In genomic region chr19:57818378-57818777, GRCh38 we compare ENCODE assay signal across 11 cellular contexts. TPM values are rescaled to one million over a fixed set of nuclear protein-coding genes. Genes with fewer than 3 reads are reported as not detected.
DNase-seq lines count a peak whose midpoint lies in the region; ATAC-seq and TF ChIP-seq lines count a peak whose summit lies in the region.
"Had no signal": no experiment of that assay in that cellular context is flagged by ENCODE, and none has a peak within 500 bp of the region (broad histone marks: within the 10 kb centered on the region; RNA-seq: fewer than 3 reads in every experiment).

No MANE protein-coding gene starts in this region.

- H3F3A ChIP-seq in SK-N-SH (replicated peaks; ENCODE audit: insufficient read depth), result no peaks in the 10 kb centered on the region

- no peaks in the 10 kb centered on the region for H3K27me3 Mint-ChIP-seq in activated T-helper 2 cell treated with anti-CD3 and anti-CD28 coated beads, Interferon-gamma antibody, Interleukin-2, Interleukin-4, amounts not matched to agents 10 μg/mL and 5 μg/mL and 100 μg/mL, durations not matched to agents 14 hours and 24 hours and 36 hours (ENCODE audit: low read depth)
- H3K27me3 Mint-ChIP-seq in nephron (ENCODE audit: low read depth), result no peaks in the 10 kb centered on the region

- intact Hi-C loops in activated T-helper 2 cell treated with anti-CD3 and anti-CD28 coated beads, Interferon-gamma antibody, Interleukin-2, Interleukin-4, amounts not matched to agents 10 μg/mL and 5 μg/mL and 100 μg/mL, durations not matched to agents 14 hours and 24 hours and 36 hours (cut with micrococcal nuclease), result loop anchor here (10.0 kb wide), 1 partner anchor 244 kb away; the partner anchor contains the start of gene ZNF416

- H3K4me2 ChIP-seq in SK-N-SH, result no peak overlapping the region

- H3K4me1 Mint-ChIP-seq in activated T-helper 2 cell treated with anti-CD3 and anti-CD28 coated beads, Interferon-gamma antibody, Interleukin-2, Interleukin-4, amounts not matched to agents 10 μg/mL and 5 μg/mL and 100 μg/mL, durations not matched to agents 14 hours and 24 hours and 36 hours (ENCODE audit: low read depth), result peaks cover 41% of the 10 kb centered on the region
- peaks cover 58% of the 10 kb centered on the region for H3K4me1 Mint-ChIP-seq in nephron

- H3K4me3 Mint-ChIP-seq in activated T-helper 2 cell treated with anti-CD3 and anti-CD28 coated beads, Interferon-gamma antibody, Interleukin-2, Interleukin-4, amounts not matched to agents 10 μg/mL and 5 μg/mL and 100 μg/mL, durations not matched to agents 14 hours and 24 hours and 36 hours (ENCODE audit: low read depth), result peak overlapping the region; percentile 66
- H3K4me3 Mint-ChIP-seq in nephron, result peak overlapping the region; percentile 94 to 99 (median 98)

- H3K9ac ChIP-seq in SK-N-SH (no peak overlapping the region), HUES48 (ENCODE audit: low read depth, low read length) (no peak overlapping the region)

- no peaks in the 10 kb centered on the region for H3K9me3 ChIP-seq in SK-N-SH
- no peaks in the 10 kb centered on the region for H3K9me3 ChIP-seq in HUES48 (ENCODE audit: control insufficient read depth, insufficient read depth, low read length)
- H3K9me3 ChIP-seq: esophagus muscularis mucosa, right atrium auricular region had no signal

- TF ChIP-seq EP300 in SK-N-SH (IDR thresholded peaks at IDR 0.05; ENCODE audit: borderline replicate concordance in 1 of 2, low read depth in 1 of 2, low read length in 1 of 2), result no peak

- H3K4me3 ChIP-seq in SK-N-SH (ENCODE audit: low read depth in 2 of 2, low read length in 1 of 2) (no peak overlapping the region), HUES48 (ENCODE audit: low read depth, low read length) (0 out of 2 replicates have a peak overlapping the region, but pooled peaks have one; percentile 100)

- H3K27ac Mint-ChIP-seq in activated T-helper 2 cell treated with anti-CD3 and anti-CD28 coated beads, Interferon-gamma antibody, Interleukin-2, Interleukin-4, amounts not matched to agents 10 μg/mL and 5 μg/mL and 100 μg/mL, durations not matched to agents 14 hours and 24 hours and 36 hours, result peak overlapping the region; percentile 52
- H3K27ac Mint-ChIP-seq in nephron, result peak overlapping the region; percentile 91 to 96 (median 93)

- POLR2A ChIA-PET in SK-N-SH (lab: Yijun Ruan, JAX), result no interaction called here

- no peaks in the 10 kb centered on the region for H3K36me3 ChIP-seq in SK-N-SH (replicated peaks in 1 of 2; ENCODE audit: control insufficient read depth in 1 of 2, insufficient read depth in 2 of 2, low read length in 1 of 2)
- H3K36me3 ChIP-seq in HUES48 (ENCODE audit: control insufficient read depth, insufficient read depth, low read length), result peaks cover 15% of the 10 kb centered on the region
- H3K36me3 ChIP-seq: right atrium auricular region had no signal

- no peaks in the 10 kb centered on the region for H3K9me2 ChIP-seq in SK-N-SH

- H3K27ac ChIP-seq in SK-N-SH (ENCODE audit: low read depth in 2 of 2, low read length in 1 of 2) (no peak overlapping the region), HUES48 (ENCODE audit: low read depth, low read length) (peak overlapping the region; percentile 93)

- peaks cover 54% of the 10 kb centered on the region for H3K79me2 ChIP-seq in SK-N-SH (ENCODE audit: insufficient read depth)

- ATAC-seq in SK-N-SH treated with all-trans-retinoic acid at 6 μM for 48 hours (no peak), HG02610 (IDR thresholded peaks at IDR 0.05; ENCODE audit: unreplicated experiment) (no peak)

- peaks cover 47% of the 10 kb centered on the region for H3K36me3 Mint-ChIP-seq in activated T-helper 2 cell treated with anti-CD3 and anti-CD28 coated beads, Interferon-gamma antibody, Interleukin-2, Interleukin-4, amounts not matched to agents 10 μg/mL and 5 μg/mL and 100 μg/mL, durations not matched to agents 14 hours and 24 hours and 36 hours (ENCODE audit: low read depth)
- H3K36me3 Mint-ChIP-seq in nephron (ENCODE audit: low read depth), result peaks cover 26% of the 10 kb centered on the region

- TF ChIP-seq CTCF in SK-N-SH (IDR thresholded peaks at IDR 0.05) (no peak), nephron (IDR thresholded peaks at IDR 0.05; ENCODE audit: unreplicated experiment in 3 of 3) (no peak)

- H2AFZ ChIP-seq in SK-N-SH (ENCODE audit: low read depth), result peak overlapping the region; percentile 95; the same call in 1 of the 2 replicates

- H4K20me1 ChIP-seq in SK-N-SH (ENCODE audit: insufficient read depth), result 0 out of 2 replicates have a peak, but pooled peaks cover 2% of the 10 kb centered on the region

- no peaks in the 10 kb centered on the region for H3K9me3 Mint-ChIP-seq in activated T-helper 2 cell treated with anti-CD3 and anti-CD28 coated beads, Interferon-gamma antibody, Interleukin-2, Interleukin-4, amounts not matched to agents 10 μg/mL and 5 μg/mL and 100 μg/mL, durations not matched to agents 14 hours and 24 hours and 36 hours
- peaks cover 2% of the 10 kb centered on the region for H3K9me3 Mint-ChIP-seq in nephron

- no peaks in the 10 kb centered on the region for H3K27me3 ChIP-seq in SK-N-SH (ENCODE audit: insufficient read depth)
- H3K27me3 ChIP-seq in HUES48 (ENCODE audit: control insufficient read depth, insufficient read depth, low read length), result no peaks in the 10 kb centered on the region
- H3K27me3 ChIP-seq: esophagus muscularis mucosa, right atrium auricular region had no signal

- no peak for TF ChIP-seq RAD21 in SK-N-SH (IDR thresholded peaks at IDR 0.05; ENCODE audit: low read length)

- peaks cover 0 to 13% of the 10 kb centered on the region in 2 experiments; a peak in 2 of 4 replicates for H3K4me1 ChIP-seq in SK-N-SH (ENCODE audit: control insufficient read depth in 1 of 2, insufficient read depth in 2 of 2, low read depth in 1 of 2, low read length in 1 of 2)
- H3K4me1 ChIP-seq in HUES48 (ENCODE audit: control insufficient read depth, insufficient read depth, low read length), result peaks cover 14% of the 10 kb centered on the region; the same call in 1 of the 2 replicates

- 94% methylated on average over 7 of the region's 7 CpGs for WGBS in SK-N-SH (ENCODE audit: low lambda C conversion rate)

- CTCF ChIA-PET in SK-N-SH (lab: Yijun Ruan, JAX), result interaction anchor here (0.9 kb wide), 1 partner anchor 98 kb away, joined by 3 read pairs; no protein-coding TSS in a partner anchor

- DNase-seq in SK-N-SH (no peak), ureter (ENCODE audit: low spot score) (no peak), GM19240 (ENCODE audit: insufficient read length, low spot score) (no peak)
- no peak for DNase-seq in activated T-helper 2 cell treated with anti-CD3 and anti-CD28 coated beads, Interferon-gamma antibody, Interleukin-2, Interleukin-4, amounts not matched to agents 10 μg/mL and 5 μg/mL and 100 μg/mL, durations not matched to agents 14 hours and 24 hours and 36 hours (ENCODE audit: low spot score)
- DNase-seq: cerebellar nuclear complex had no signal

TF ChIP-seq in SK-N-SH, 30 proteins besides CTCF, POLR2A, EP300 and RAD21:
- TF ChIP-seq YY1 (IDR thresholded peaks at IDR 0.05; ENCODE audit: low read depth), result no peak
- no peak for TF ChIP-seq TCF12 (IDR thresholded peaks at IDR 0.05)
- TF ChIP-seq MAX (IDR thresholded peaks at IDR 0.05; ENCODE audit: low read depth), result no peak

TF ChIP-seq in SK-N-SH treated with all-trans-retinoic acid at 6 μM for 48 hours, 23 proteins besides CTCF, POLR2A, EP300 and RAD21 (continues in another document):
- TF ChIP-seq OSR1 (CRISPR knock-in tag; IDR thresholded peaks at IDR 0.05), result no peak
- TF ChIP-seq RARB (CRISPR knock-in tag; IDR thresholded peaks at IDR 0.05), result no peak
- TF ChIP-seq ISL1 (CRISPR knock-in tag; IDR thresholded peaks at IDR 0.05), result no peak
- no peak for TF ChIP-seq POU6F1 (CRISPR knock-in tag; IDR thresholded peaks at IDR 0.05; ENCODE audit: borderline replicate concordance, low read depth)
- TF ChIP-seq ZC3H10 (CRISPR knock-in tag; IDR thresholded peaks at IDR 0.05), result no peak

RNA-seq across cellular contexts. Expression of gene ZNF552, which starts 3.7 kb away (rescaled TPM):
- 3.2 and 4.4 TPM in 2 replicates for polyA plus RNA-seq in SK-N-SH (2012; rRNA removed)
- 2.0 and 2.8 TPM in 2 replicates for polyA plus RNA-seq in SK-N-SH (2012; cell fraction: cytosol; rRNA removed)
- polyA plus RNA-seq in SK-N-SH (2012; cell fraction: nucleus; rRNA removed), result 13.4 and 15.9 TPM in 2 replicates
- 7.2 and 8.5 TPM in 2 replicates for total RNA-seq in activated T-helper 2 cell treated with anti-CD3 and anti-CD28 coated beads, Interferon-gamma antibody, Interleukin-2, Interleukin-4, amounts not matched to agents 10 μg/mL and 5 μg/mL and 100 μg/mL, durations not matched to agents 14 hours and 24 hours and 36 hours
- total RNA-seq in ureter, result 67.1 TPM

RNA-seq across cellular contexts. Expression of gene ZNF587B, which starts 11.7 kb away (rescaled TPM):
- 2.4 and 4.5 TPM in 2 replicates for polyA plus RNA-seq in SK-N-SH (2012; rRNA removed)
- 1.1 TPM in 2 replicates for polyA plus RNA-seq in SK-N-SH (2012; cell fraction: cytosol; rRNA removed)
- polyA plus RNA-seq in SK-N-SH (2012; cell fraction: nucleus; rRNA removed), result 9.4 and 15.1 TPM in 2 replicates
- 20.8 and 21.3 TPM in 2 replicates for total RNA-seq in activated T-helper 2 cell treated with anti-CD3 and anti-CD28 coated beads, Interferon-gamma antibody, Interleukin-2, Interleukin-4, amounts not matched to agents 10 μg/mL and 5 μg/mL and 100 μg/mL, durations not matched to agents 14 hours and 24 hours and 36 hours
- total RNA-seq in ureter, result 38.3 TPM

RNA-seq across cellular contexts. Expression of gene ZNF587, which starts 31.3 kb away (rescaled TPM):
- polyA plus RNA-seq in SK-N-SH (2012; rRNA removed), result 7.4 and 12.1 TPM in 2 replicates
- 4.2 and 5.4 TPM in 2 replicates for polyA plus RNA-seq in SK-N-SH (2012; cell fraction: cytosol; rRNA removed)
- polyA plus RNA-seq in SK-N-SH (2012; cell fraction: nucleus; rRNA removed), result 21.2 and 40.0 TPM in 2 replicates
- total RNA-seq in activated T-helper 2 cell treated with anti-CD3 and anti-CD28 coated beads, Interferon-gamma antibody, Interleukin-2, Interleukin-4, amounts not matched to agents 10 μg/mL and 5 μg/mL and 100 μg/mL, durations not matched to agents 14 hours and 24 hours and 36 hours, result 29.7 and 32.1 TPM in 2 replicates
- total RNA-seq in ureter, result 60.2 TPM

RNA-seq across cellular contexts. Expression of gene ZNF586, which starts 48.9 kb away (rescaled TPM):
- 3.5 and 3.7 TPM in 2 replicates for polyA plus RNA-seq in SK-N-SH (2012; rRNA removed)
- polyA plus RNA-seq in SK-N-SH (2012; cell fraction: cytosol; rRNA removed), result 3.4 and 4.2 TPM in 2 replicates
- polyA plus RNA-seq in SK-N-SH (2012; cell fraction: nucleus; rRNA removed), result 7.5 and 8.2 TPM in 2 replicates
- total RNA-seq in activated T-helper 2 cell treated with anti-CD3 and anti-CD28 coated beads, Interferon-gamma antibody, Interleukin-2, Interleukin-4, amounts not matched to agents 10 μg/mL and 5 μg/mL and 100 μg/mL, durations not matched to agents 14 hours and 24 hours and 36 hours, result 11.4 and 13.4 TPM in 2 replicates
- total RNA-seq in ureter, result 31.6 TPM
